1 cellular context compared by ENCODE assay signal in the genomic region with DNA sequence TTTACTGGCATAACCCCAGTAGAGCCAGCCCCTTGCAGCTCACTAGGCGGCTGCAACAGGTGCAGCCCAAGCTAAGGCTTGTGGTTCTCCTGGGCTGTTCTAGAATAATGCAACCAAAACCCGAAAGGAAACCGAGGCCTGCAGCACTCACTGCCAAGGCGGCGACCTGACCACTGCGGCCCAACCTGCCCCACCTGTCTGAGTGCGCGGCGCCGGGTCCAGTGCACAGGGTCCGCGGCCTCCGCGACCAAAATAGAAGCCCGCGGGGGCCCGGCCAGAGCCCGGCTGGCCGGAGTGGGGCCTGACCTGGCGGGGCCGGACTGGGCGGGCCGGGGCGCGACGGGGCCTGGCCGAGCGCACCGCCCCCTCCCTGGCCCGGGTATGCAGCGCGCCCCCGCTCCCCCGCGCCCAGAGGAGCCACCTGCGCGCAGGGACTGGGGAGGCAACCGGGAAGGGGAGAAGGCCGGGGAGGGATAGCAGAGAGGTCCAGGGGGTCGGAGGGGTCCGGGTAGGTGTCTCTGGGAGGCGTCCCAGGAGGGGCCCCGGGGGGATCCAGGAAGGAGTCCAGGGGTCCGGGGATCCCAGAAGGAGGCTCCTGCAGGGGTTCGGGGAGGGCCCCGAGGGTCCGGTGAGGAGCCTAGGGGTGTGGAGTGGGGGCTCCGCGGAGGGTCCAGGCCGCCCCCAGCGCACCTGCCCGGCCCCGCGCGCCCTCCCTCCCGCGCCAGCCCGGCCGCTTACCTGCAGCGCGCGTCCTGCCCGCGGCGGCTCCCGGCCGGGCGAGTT.
TF ChIP-seq lines count a peak whose summit lies in the region.

No MANE protein-coding gene starts in this region.

TF ChIP-seq in HEK293, 187 proteins besides CTCF, POLR2A, EP300 and RAD21 (continued from another document):
- TF ChIP-seq ZNF558 (tag by site-specific recombination; IDR thresholded peaks at IDR 0.05) (no peak), GLIS2 (tag by site-specific recombination; IDR thresholded peaks at IDR 0.05) (peak; percentile 71), SCRT2 (tag by site-specific recombination; IDR thresholded peaks at IDR 0.05) (peak; percentile 92), ZNF610 (tag by site-specific recombination; IDR thresholded peaks at IDR 0.05; ENCODE audit: borderline replicate concordance) (no peak), ZNF354C (tag by site-specific recombination; IDR thresholded peaks at IDR 0.05; ENCODE audit: borderline replicate concordance, low read depth) (no peak), GLIS1 (tag by site-specific recombination; IDR thresholded peaks at IDR 0.05) (peak; percentile 93), SCRT1 (tag by site-specific recombination; IDR thresholded peaks at IDR 0.05; ENCODE audit: borderline replicate concordance) (peak; percentile 72), KLF7 (tag by site-specific recombination; IDR thresholded peaks at IDR 0.05; ENCODE audit: borderline replicate concordance) (no peak), ZNF140 (tag by site-specific recombination; IDR thresholded peaks at IDR 0.05) (no peak), ZNF830 (tag by site-specific recombination; IDR thresholded peaks at IDR 0.05; ENCODE audit: low read depth) (no peak), ZNF510 (tag by site-specific recombination; IDR thresholded peaks at IDR 0.05; ENCODE audit: insufficient replicate concordance) (no peak), ZNF768 (tag by site-specific recombination; IDR thresholded peaks at IDR 0.05) (no peak)
